18 cellular contexts compared by ENCODE assay signal in genomic region chr21:38909929-38910328, GRCh38.
A peak's percentile ranks its signal among the peaks of the same experiment; 100 is the strongest.
DNase-seq lines count a peak whose midpoint lies in the region; ATAC-seq and TF ChIP-seq lines count a peak whose summit lies in the region.
"Had no signal": no experiment of that assay in that cellular context is flagged by ENCODE, and none has a peak within 500 bp of the region (broad histone marks: within the 10 kb centered on the region; RNA-seq: fewer than 3 reads in every experiment).

No MANE protein-coding gene starts in this region.

- H3K9me3 ChIP-seq in muscle layer of duodenum (ENCODE audit: control insufficient read depth in 1 of 2, low read length in 2 of 2) (no peaks in the 10 kb centered on the region), tibial artery (no peaks in the 10 kb centered on the region)

- no peak for TF ChIP-seq CTCF in tibial artery (IDR thresholded peaks at IDR 0.05)

- H3K36me3 ChIP-seq in muscle layer of duodenum (ENCODE audit: control insufficient read depth in 1 of 2, insufficient read depth in 2 of 2, low read length in 2 of 2): no peaks in the 10 kb centered on the region
- H3K36me3 ChIP-seq in tibial artery: no peaks in the 10 kb centered on the region

- H3K4me3 ChIP-seq in muscle layer of duodenum (ENCODE audit: low read depth in 1 of 2, low read length in 2 of 2) (no peak overlapping the region), tibial artery (no peak overlapping the region)
- H3K4me3 ChIP-seq: GM23248 had no signal

- H3K27ac ChIP-seq in angular gyrus (ENCODE audit: low read depth, low read length): peak overlapping the region; percentile 24
- peak overlapping the region; percentile 98 for H3K27ac ChIP-seq in epithelial cell of prostate
- peak overlapping the region; percentile 83 for H3K27ac ChIP-seq in muscle layer of duodenum (ENCODE audit: low read length)
- H3K27ac ChIP-seq in tibial artery: peak overlapping the region; percentile 23 to 75
- H3K27ac ChIP-seq: GM23248 had no signal

- no peak for ATAC-seq in HG03457 (IDR thresholded peaks at IDR 0.05; ENCODE audit: unreplicated experiment)

- H3K4me1 ChIP-seq in muscle layer of duodenum (ENCODE audit: control insufficient read depth in 1 of 2, insufficient read depth in 2 of 2, low read length in 2 of 2) (peaks cover 5 to 16% of the 10 kb centered on the region in 2 donors), tibial artery (peaks cover 0 to 45% (median 31%) of the 10 kb centered on the region in 4 donors)

- DNase-seq in epithelial cell of prostate (ENCODE audit: low read depth, low spot score): no peak
- DNase-seq in tibial artery: no peak
- no peak for DNase-seq in DMS153 treated with DMSO at 0.1 percent for 48 hours (lab: John Stamatoyannopoulos, UW; ENCODE audit: unreplicated experiment)
- no peak for DNase-seq in NCI-H526 treated with DMSO at 0.1 percent for 48 hours (lab: John Stamatoyannopoulos, UW)
- DNase-seq in NCI-H2196 (lab: John Stamatoyannopoulos, UW; ENCODE audit: unreplicated experiment): no peak
- DNase-seq: activated B cell treated with CpG ODN at 0.5 μM for 24 hours; activated effector memory CD4-positive, alpha-beta T cell treated with anti-CD3 and anti-CD28 coated beads, Interleukin-2, amount 50 U/mL, for 16 hours; effector memory CD4-positive, alpha-beta T cell; foreskin fibroblast; GM23248; MV-4-11; NCI-H2081 treated with DMSO at 0.1 percent for 48 hours; NCI-H748 treated with DMSO at 0.1 percent for 48 hours; RPMI8226; stimulated activated CD4-positive, alpha-beta T cell treated with anti-CD3 and anti-CD28 coated beads, Interleukin-2, amount 100 ng/mL, for 48 hours had no signal

- intact Hi-C loops in tibial artery (cut with DNase I; ENCODE audit: low total_unique reads): no loop called here

- H3K27me3 ChIP-seq in muscle layer of duodenum (ENCODE audit: low read depth, low read length) (no peaks in the 10 kb centered on the region), tibial artery (no peaks in the 10 kb centered on the region)

Comparison
In these comparisons a context has a peak if more than half of its experiments do, and no peak if none do; other contexts are left out.
1. H3K27ac ChIP-seq: peak in every context shown above with its lines; median percentile 98 in epithelial cell of prostate; 83 in muscle layer of duodenum; 49 in tibial artery; 24 in angular gyrus.